ENCODE assay signal across 16 cellular contexts in genomic region chr11:44379141-44380008, GRCh38.
"Had no signal": no experiment of that assay in that cellular context is flagged by ENCODE, and none has a peak within 500 bp of the region (broad histone marks: within the 10 kb centered on the region; RNA-seq: fewer than 3 reads in every experiment).

No MANE protein-coding gene starts in this region.

- DNase-seq: activated B cell treated with CpG ODN at 0.5 μM for 24 hours; activated CD4-positive, alpha-beta T cell treated with anti-CD3 and anti-CD28 coated beads, Interleukin-2, amount 10 ng/mL, durations not matched to agents 24 days and 14 days; activated naive CD4-positive, alpha-beta T cell treated with Interleukin-2 at 50 U/mL for 16 hours; central memory CD4-positive, alpha-beta T cell; effector CD4-positive, alpha-beta T cell; foreskin keratinocyte; lower lobe of right lung; mucosa of descending colon; natural killer cell; occipital lobe; psoas muscle; stimulated activated CD4-positive, alpha-beta T cell treated with anti-CD3 and anti-CD28 coated beads, Interleukin-4, amount 100 ng/mL, for 24 hours; stomach; T-helper 2 cell had no signal

- H3K27me3 ChIP-seq: foreskin keratinocyte, vagina had no signal

- H3K4me1 ChIP-seq: foreskin keratinocyte, lower lobe of right lung, psoas muscle, stomach, vagina had no signal

- H3K9me3 ChIP-seq: lower lobe of right lung, mucosa of descending colon, psoas muscle, vagina had no signal

- H3K4me3 ChIP-seq: coronary artery, lower lobe of right lung, mucosa of descending colon, psoas muscle, stomach, vagina had no signal

- H3K36me3 ChIP-seq: lower lobe of right lung, stomach, vagina had no signal

- H3K27ac ChIP-seq: coronary artery, foreskin keratinocyte, lower lobe of right lung, psoas muscle, stomach, vagina had no signal

- ATAC-seq: foreskin keratinocyte, mucosa of descending colon, psoas muscle had no signal
